In genomic region chr5:141850183-141850768, GRCh38 we compare ENCODE assay signal across 8 cellular contexts. TPM values are rescaled to one million over a fixed set of nuclear protein-coding genes. Genes with fewer than 3 reads are reported as not detected.
DNase-seq lines count a peak whose midpoint lies in the region; ATAC-seq and TF ChIP-seq lines count a peak whose summit lies in the region.

No MANE protein-coding gene starts in this region.

- H3K36me3 Mint-ChIP-seq in T-cell (no peaks in the 10 kb centered on the region), chondrocyte (ENCODE audit: low read depth) (peaks cover 2% of the 10 kb centered on the region)

- peaks cover 10 to 19% (median 14%) of the 10 kb centered on the region in 3 donors for H3K4me1 Mint-ChIP-seq in T-cell
- peaks cover 41% of the 10 kb centered on the region for H3K4me1 Mint-ChIP-seq in chondrocyte (ENCODE audit: low read depth)

- POLR2A ChIA-PET in T-cell (lab: Charles Lee) = interaction anchor here (0.6 to 1.0 kb wide), 2 partner anchors 78 to 111 kb away, joined by 3 to 5 read pairs; no protein-coding TSS in a partner anchor

- peak; percentile 16 for ATAC-seq in HG03457 (IDR thresholded peaks at IDR 0.05; ENCODE audit: unreplicated experiment)
- ATAC-seq in T-cell (replicated peaks in 1 of 4) = peak in 3 of 4 experiments; percentile 32 to 34 (median 33)
- ATAC-seq in left lobe of liver = peak; percentile 50

- CTCF ChIA-PET in T-cell (lab: Charles Lee) = interaction anchor here (0.6 to 1.2 kb wide), 5 partner anchors 9 to 1036 kb away, joined by 3 to 11 read pairs (median 6); partner anchors contain the start of gene PCDH1 (in 1 of the 2)

- no peaks in the 10 kb centered on the region for H3K9me3 Mint-ChIP-seq in T-cell
- H3K9me3 Mint-ChIP-seq in chondrocyte (ENCODE audit: low read depth) = no peaks in the 10 kb centered on the region

- H3K27ac Mint-ChIP-seq in T-cell (peak overlapping the region; percentile 82 to 86), chondrocyte (ENCODE audit: unreplicated experiment) (peak overlapping the region; percentile 85)

- H3K4me3 Mint-ChIP-seq in T-cell (peak overlapping the region; percentile 82 to 88 (median 83)), chondrocyte (ENCODE audit: unreplicated experiment) (peak overlapping the region; percentile 80)

- DNase-seq in activated T-cell treated with anti-CD3 and anti-CD28 coated beads for 1 hour (ENCODE audit: low read depth) (peak; percentile 16), activated T-cell treated with anti-CD3 and anti-CD28 coated beads for 4 hours (no peak), T-cell (peak in 27 of 34 experiments; percentile 8 to 51 (median 30)), chondrocyte (ENCODE audit: low spot score) (no peak), left lobe of liver (ENCODE audit: low spot score) (no peak), NCI-H510A (lab: John Stamatoyannopoulos, UW) (no peak)
- DNase-seq in stimulated activated CD8-positive, alpha-beta memory T cell treated with anti-CD3 and anti-CD28 coated beads, Interleukin-12 subunit alpha, Interleukin-12 subunit beta, amount 100 ng/mL, for 4 hours (ENCODE audit: low read depth) = peak; percentile 20

- peak; percentile 23 for TF ChIP-seq CTCF in chondrocyte (IDR thresholded peaks at IDR 0.05)

- H3K27me3 Mint-ChIP-seq in T-cell = peaks cover 0 to 2% of the 10 kb centered on the region in 2 donors
- no peaks in the 10 kb centered on the region for H3K27me3 Mint-ChIP-seq in chondrocyte (ENCODE audit: low read depth)

RNA-seq across cellular contexts. Expression of gene PCDH1, which starts 27.9 kb away (rescaled TPM):
- 1 to 10 TPM in 2 of 5 donors, under 1 TPM in 3; 0.23 to 3.0 (median 0.82) TPM for total RNA-seq in T-cell
- 10.9 to 85.4 TPM (median 82.9 TPM) in 3 replicates for total RNA-seq in chondrocyte
- total RNA-seq in left lobe of liver = 33.2 TPM

Comparison
In these comparisons a context has a peak if more than half of its experiments do, and no peak if none do; other contexts are left out.
1. DNase-seq: peak in activated T-cell treated with anti-CD3 and anti-CD28 coated beads for 1 hour (single experiment), T-cell (27 of 34) and stimulated activated CD8-positive, alpha-beta memory T cell treated with anti-CD3 and anti-CD28 coated beads, Interleukin-12 subunit alpha, Interleukin-12 subunit beta, amount 100 ng/mL, for 4 hours (single experiment); none in activated T-cell treated with anti-CD3 and anti-CD28 coated beads for 4 hours (single experiment), chondrocyte (single experiment), left lobe of liver (single experiment) and NCI-H510A (single experiment).
2. Peak in every context shown above with its lines, with median percentiles within 50 percentile points of each other: ATAC-seq.